In genomic region chr22:19996694-19997384, GRCh38 we compare ENCODE assay signal across 2 cellular contexts.
TF ChIP-seq lines count a peak whose summit lies in the region.

No MANE protein-coding gene starts in this region.

TF ChIP-seq in IMR-90, 13 proteins besides CTCF, POLR2A, EP300 and RAD21:
- TF ChIP-seq ELK1 (IDR thresholded peaks at IDR 0.05; ENCODE audit: borderline replicate concordance, low read depth, low read length) (no peak), BHLHE40 (IDR thresholded peaks at IDR 0.05; ENCODE audit: low read depth, low read length) (no peak), MAZ (IDR thresholded peaks at IDR 0.05; ENCODE audit: borderline replicate concordance, low read depth, low read length) (no peak), NFE2L2 (IDR thresholded peaks at IDR 0.05; ENCODE audit: low read depth, low read length) (no peak), MAFK (IDR thresholded peaks at IDR 0.05; ENCODE audit: low read depth, low read length) (no peak), USF2 (IDR thresholded peaks at IDR 0.05; ENCODE audit: low read depth, low read length) (no peak), RFX5 (IDR thresholded peaks at IDR 0.05; ENCODE audit: low read depth, low read length) (no peak), CHD1 (IDR thresholded peaks at IDR 0.05; ENCODE audit: low read depth, low read length) (no peak), MXI1 (IDR thresholded peaks at IDR 0.05; ENCODE audit: borderline replicate concordance, low read depth, low read length) (no peak), CEBPB (IDR thresholded peaks at IDR 0.05; ENCODE audit: low read depth, low read length) (no peak), FOS (IDR thresholded peaks at IDR 0.05; ENCODE audit: low read depth, low read length) (no peak), RCOR1 (IDR thresholded peaks at IDR 0.05; ENCODE audit: insufficient replicate concordance, low read length) (no peak), SMC3 (IDR thresholded peaks at IDR 0.05; ENCODE audit: low read depth, low read length) (no peak)

TF ChIP-seq in K562, 482 proteins besides CTCF, POLR2A, EP300 and RAD21 (continues in another document):
- TF ChIP-seq ZNF551 (CRISPR knock-in tag; IDR thresholded peaks at IDR 0.05) (no peak), IRF2 (CRISPR knock-in tag; IDR thresholded peaks at IDR 0.05) (no peak), SRSF1 (IDR thresholded peaks at IDR 0.05; ENCODE audit: low read depth, low read length) (no peak), GMEB1 (CRISPR knock-in tag; IDR thresholded peaks at IDR 0.05) (no peak), TCF7 (IDR thresholded peaks at IDR 0.05; ENCODE audit: borderline replicate concordance) (no peak), ZNF449 (CRISPR knock-in tag; IDR thresholded peaks at IDR 0.05) (no peak), HEY1 (CRISPR knock-in tag; IDR thresholded peaks at IDR 0.05; ENCODE audit: borderline replicate concordance) (no peak), RREB1 (CRISPR knock-in tag; IDR thresholded peaks at IDR 0.05) (peak; percentile 39; the same call in 1 of the 2 replicates), NELFE (IDR thresholded peaks at IDR 0.05; ENCODE audit: insufficient read depth, insufficient read length) (no peak), MTF1 (CRISPR knock-in tag; IDR thresholded peaks at IDR 0.05; ENCODE audit: borderline replicate concordance) (peak; percentile 9; the same call in 1 of the 2 replicates), LARP7 (IDR thresholded peaks at IDR 0.05) (no peak), ZNF12 (CRISPR knock-in tag; IDR thresholded peaks at IDR 0.05) (peak; percentile 7; the same call in 1 of the 2 replicates), ZNF507 (tag; conservative IDR thresholded peaks at IDR 0.05) (no peak), ARID4B (CRISPR knock-in tag; IDR thresholded peaks at IDR 0.05) (no peak), NFXL1 (CRISPR knock-in tag; IDR thresholded peaks at IDR 0.05) (no peak), NBN (IDR thresholded peaks at IDR 0.05; ENCODE audit: low read depth) (no peak), ZNF431 (CRISPR knock-in tag; IDR thresholded peaks at IDR 0.05) (no peak), BACH1 (tag; IDR thresholded peaks at IDR 0.05) (no peak), CREBBP (IDR thresholded peaks at IDR 0.05; ENCODE audit: low read depth, low read length) (no peak), CHD2 (IDR thresholded peaks at IDR 0.05; ENCODE audit: low read depth, low read length) (0 out of 2 replicates have a peak, but pooled peaks have one; percentile 10), TAL1 (IDR thresholded peaks at IDR 0.05) (no peak), E2F3 (CRISPR knock-in tag; IDR thresholded peaks at IDR 0.05) (no peak; the same call in 1 of the 2 replicates), MTA1 (IDR thresholded peaks at IDR 0.05; ENCODE audit: borderline replicate concordance) (no peak), ZNF717 (CRISPR knock-in tag; IDR thresholded peaks at IDR 0.05) (no peak), SAP30 (IDR thresholded peaks at IDR 0.05; ENCODE audit: borderline replicate concordance, insufficient read depth, low read depth, low read length, poor library complexity, severe bottlenecking) (peak; percentile 5), NR2C2 (CRISPR knock-in tag; IDR thresholded peaks at IDR 0.05) (no peak), NR2C2 (tag; IDR thresholded peaks at IDR 0.05) (no peak), KDM2B (CRISPR knock-in tag; IDR thresholded peaks at IDR 0.05) (0 out of 2 replicates have a peak, but pooled peaks have one; percentile 25), HES1 (IDR thresholded peaks at IDR 0.05; ENCODE audit: low read depth) (no peak), ZNF561 (CRISPR knock-in tag; conservative IDR thresholded peaks at IDR 0.05) (no peak), CBX5 (IDR thresholded peaks at IDR 0.05; ENCODE audit: borderline replicate concordance, low read depth) (no peak), ZNF24 (IDR thresholded peaks at IDR 0.05) (no peak), TFAM (CRISPR knock-in tag; conservative IDR thresholded peaks at IDR 0.05) (no peak), HNRNPH1 (optimal IDR thresholded peaks at IDR 0.05; ENCODE audit: low read depth, low read length) (no peak), ZNF184 (CRISPR knock-in tag; IDR thresholded peaks at IDR 0.05) (no peak), ZC3H4 (CRISPR knock-in tag; IDR thresholded peaks at IDR 0.05; ENCODE audit: borderline replicate concordance) (no peak), ZNF592 (IDR thresholded peaks at IDR 0.05) (no peak), CXXC5 (CRISPR knock-in tag; IDR thresholded peaks at IDR 0.05) (no peak), BHLHE40 (IDR thresholded peaks at IDR 0.05; ENCODE audit: low read length) (peak; percentile 28; the same call in 1 of the 2 replicates), SETDB1 (IDR thresholded peaks at IDR 0.05; ENCODE audit: low read length) (peak; percentile 16), HDAC3 (IDR thresholded peaks at IDR 0.05; ENCODE audit: borderline replicate concordance, partially characterized antibody) (no peak), ZNF140 (CRISPR knock-in tag; IDR thresholded peaks at IDR 0.05) (no peak), ZNF232 (CRISPR knock-in tag; IDR thresholded peaks at IDR 0.05) (no peak)
